In genomic region chr12:6817662-6818157, GRCh38 we compare ENCODE assay signal across 11 cellular contexts.
"Had no signal": no experiment of that assay in that cellular context is flagged by ENCODE, and none has a peak within 500 bp of the region (broad histone marks: within the 10 kb centered on the region; RNA-seq: fewer than 3 reads in every experiment).

No MANE protein-coding gene starts in this region.

- H3K27ac Mint-ChIP-seq: effector memory CD8-positive, alpha-beta T cell had no signal

- H3K36me3 Mint-ChIP-seq: immature natural killer cell, naive B cell had no signal

- DNase-seq: activated CD4-positive, alpha-beta T cell treated with anti-CD3 and anti-CD28 coated beads, Interleukin-2, amount 50 U/mL, for 4 hours; activated gamma-delta T cell treated with Interleukin-2 at 50 U/mL for 16 hours; activated T-cell treated with anti-CD3 and anti-CD28 coated beads, Interleukin-2, amount 50 U/mL, for 1 hour; effector memory CD8-positive, alpha-beta T cell; immature natural killer cell; naive B cell; psoas muscle; sigmoid colon; stimulated activated naive CD4-positive, alpha-beta T cell; substantia nigra had no signal

- H3K4me3 Mint-ChIP-seq: central memory CD8-positive, alpha-beta T cell; effector memory CD8-positive, alpha-beta T cell; immature natural killer cell had no signal

- ATAC-seq: effector memory CD8-positive, alpha-beta T cell; psoas muscle had no signal

- H3K9me3 Mint-ChIP-seq: central memory CD8-positive, alpha-beta T cell; effector memory CD8-positive, alpha-beta T cell; immature natural killer cell; naive B cell had no signal

- H3K4me1 Mint-ChIP-seq: central memory CD8-positive, alpha-beta T cell had no signal
